Comparison of ENCODE assay signal across 1 cellular context in the genomic region with DNA sequence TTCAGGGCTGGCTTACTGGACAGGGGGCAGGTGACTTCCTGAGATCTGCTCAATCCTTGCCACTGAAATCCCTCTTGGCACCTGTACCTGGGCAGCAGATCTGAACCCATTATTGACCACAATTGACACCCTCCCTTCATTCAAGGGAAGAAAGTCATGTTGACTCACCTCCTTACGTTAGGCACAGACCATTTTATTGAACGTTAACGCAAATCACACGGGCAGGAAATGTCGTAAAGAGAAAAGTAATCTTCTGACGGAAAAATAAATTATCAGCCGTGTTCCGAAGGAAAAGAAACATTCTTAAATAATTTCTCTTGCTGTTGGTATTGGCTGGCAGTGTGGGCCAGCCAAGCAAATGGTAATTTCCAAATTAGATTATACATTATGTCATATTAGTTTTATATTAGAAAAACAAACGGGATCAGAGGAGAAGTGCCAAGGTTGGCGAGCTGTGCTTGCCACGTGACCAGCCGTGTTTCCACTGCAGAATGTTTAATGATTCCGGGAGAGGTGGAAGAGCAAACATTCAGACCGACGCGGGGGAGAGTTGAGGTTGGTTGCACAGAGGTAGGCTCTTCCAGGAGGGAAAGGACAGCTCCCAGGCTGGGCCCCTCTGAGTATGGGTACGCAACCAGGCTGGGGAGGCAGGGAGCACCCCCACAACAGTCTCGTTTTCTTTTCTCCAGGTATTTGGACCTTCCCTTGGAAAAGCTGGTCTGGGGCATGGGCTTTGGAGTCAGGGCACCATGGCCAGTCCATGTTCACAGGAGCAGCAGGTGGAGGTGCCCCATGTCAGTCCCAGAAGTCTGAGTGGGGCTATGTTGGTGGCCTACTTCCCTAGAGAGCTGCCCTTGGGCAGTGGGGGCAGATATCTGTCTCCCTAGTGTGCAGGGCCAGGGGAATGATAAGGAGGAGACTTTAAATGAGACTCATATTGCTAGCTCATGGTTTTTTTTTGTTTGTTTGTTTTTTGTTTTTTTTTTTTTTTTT.
TF ChIP-seq lines count a peak whose summit lies in the region.

No MANE protein-coding gene starts in this region.

TF ChIP-seq in SK-N-SH treated with all-trans-retinoic acid at 6 μM for 48 hours, 23 proteins besides CTCF, POLR2A, EP300 and RAD21 (continued from another document):
- TF ChIP-seq, protein P1, sequence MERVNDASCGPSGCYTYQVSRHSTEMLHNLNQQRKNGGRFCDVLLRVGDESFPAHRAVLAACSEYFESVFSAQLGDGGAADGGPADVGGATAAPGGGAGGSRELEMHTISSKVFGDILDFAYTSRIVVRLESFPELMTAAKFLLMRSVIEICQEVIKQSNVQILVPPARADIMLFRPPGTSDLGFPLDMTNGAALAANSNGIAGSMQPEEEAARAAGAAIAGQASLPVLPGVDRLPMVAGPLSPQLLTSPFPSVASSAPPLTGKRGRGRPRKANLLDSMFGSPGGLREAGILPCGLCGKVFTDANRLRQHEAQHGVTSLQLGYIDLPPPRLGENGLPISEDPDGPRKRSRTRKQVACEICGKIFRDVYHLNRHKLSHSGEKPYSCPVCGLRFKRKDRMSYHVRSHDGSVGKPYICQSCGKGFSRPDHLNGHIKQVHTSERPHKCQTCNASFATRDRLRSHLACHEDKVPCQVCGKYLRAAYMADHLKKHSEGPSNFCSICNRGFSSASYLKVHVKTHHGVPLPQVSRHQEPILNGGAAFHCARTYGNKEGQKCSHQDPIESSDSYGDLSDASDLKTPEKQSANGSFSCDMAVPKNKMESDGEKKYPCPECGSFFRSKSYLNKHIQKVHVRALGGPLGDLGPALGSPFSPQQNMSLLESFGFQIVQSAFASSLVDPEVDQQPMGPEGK (CRISPR knock-in tag; IDR thresholded peaks at IDR 0.05; ENCODE audit: borderline replicate concordance): no peak
- TF ChIP-seq ZNF8 (CRISPR knock-in tag; IDR thresholded peaks at IDR 0.05) (no peak), TCF4 (CRISPR knock-in tag; IDR thresholded peaks at IDR 0.05; ENCODE audit: borderline replicate concordance) (no peak), PPARA (CRISPR knock-in tag; IDR thresholded peaks at IDR 0.05; ENCODE audit: borderline replicate concordance) (no peak), ISL1 (CRISPR knock-in tag; IDR thresholded peaks at IDR 0.05) (no peak), ZNF565 (CRISPR knock-in tag; conservative IDR thresholded peaks at IDR 0.05; ENCODE audit: low read depth) (no peak), ZC3H10 (CRISPR knock-in tag; IDR thresholded peaks at IDR 0.05) (no peak), OSR1 (CRISPR knock-in tag; IDR thresholded peaks at IDR 0.05) (no peak)
